Comparison of ENCODE assay signal across 21 cellular contexts in genomic region chr15:39244776-39245175, GRCh38.
"Had no signal": no experiment of that assay in that cellular context is flagged by ENCODE, and none has a peak within 500 bp of the region (broad histone marks: within the 10 kb centered on the region; RNA-seq: fewer than 3 reads in every experiment).

No MANE protein-coding gene starts in this region.

- ATAC-seq: activated CD4-positive, CD25-positive, alpha-beta regulatory T cell treated with anti-CD3 and anti-CD28 coated beads, Interleukin-2, amount 50 U/mL, for 24 hours; activated CD8-positive, alpha-beta T cell treated with anti-CD3 and anti-CD28 coated beads for 36 hours; activated T-cell treated with anti-CD3 and anti-CD28 coated beads, Interleukin-2, amount 50 U/mL, for 72 hours had no signal

- H3K4me3 ChIP-seq: adrenal gland, breast epithelium, MG63 had no signal

- DNase-seq: activated CD4-positive, alpha-beta T cell treated with anti-CD3 and anti-CD28 coated beads for 4 hours; activated CD8-positive, alpha-beta memory T cell treated with anti-CD3 and anti-CD28 coated beads, Interleukin-2, amount 50 U/mL, for 4 hours; activated CD8-positive, alpha-beta T cell treated with anti-CD3 and anti-CD28 coated beads for 36 hours; activated naive CD4-positive, alpha-beta T cell treated with anti-CD3 and anti-CD28 coated beads, Interleukin-2, amount 50 U/mL, for 16 hours; activated naive CD8-positive, alpha-beta T cell treated with anti-CD3 and anti-CD28 coated beads, Interleukin-2, amount 10 ng/mL, durations not matched to agents 7 days and 5 days; activated T-cell treated with anti-CD3 and anti-CD28 coated beads, Interleukin-2, amount 50 U/mL, for 72 hours; adrenal gland; anterior cingulate cortex; caudate nucleus; MG63; MV-4-11; NCI-H1105 treated with DMSO at 0.1 percent for 48 hours; NCI-H1436 treated with DMSO at 0.1 percent for 48 hours; NCI-H187; NCI-H2081; NCI-H510A treated with DMSO at 0.1 percent for 48 hours; NCI-H69; SHP77 treated with DMSO at 0.1 percent for 48 hours had no signal

- H3K4me1 ChIP-seq: adrenal gland, breast epithelium had no signal

- H3K9me3 ChIP-seq: adrenal gland, breast epithelium had no signal

- H3K27me3 ChIP-seq: adrenal gland, breast epithelium, MG63 had no signal

- H3K4me2 ChIP-seq: KMS-11 had no signal

- H3K27ac ChIP-seq: adrenal gland, breast epithelium, KMS-11 had no signal

- H3K36me3 ChIP-seq: adrenal gland, breast epithelium, MG63 had no signal
